In genomic region chr10:29212597-29212996, GRCh38 we compare ENCODE assay signal across 2 cellular contexts.
TF ChIP-seq lines count a peak whose summit lies in the region.

No MANE protein-coding gene starts in this region.

TF ChIP-seq in HEK293, 187 proteins besides CTCF, POLR2A, EP300 and RAD21:
- TF ChIP-seq ZNF514 (tag by site-specific recombination; IDR thresholded peaks at IDR 0.05) = no peak
- no peak for TF ChIP-seq ZNF114 (tag by site-specific recombination; IDR thresholded peaks at IDR 0.05)
- TF ChIP-seq ZNF10 (tag by site-specific recombination; IDR thresholded peaks at IDR 0.05) = peak; percentile 56; the same call in 1 of the 2 replicates

TF ChIP-seq in K562, 482 proteins besides CTCF, POLR2A, EP300 and RAD21:
- TF ChIP-seq ZNF134 (CRISPR knock-in tag; conservative IDR thresholded peaks at IDR 0.05) = peak; percentile 72
- no peak for TF ChIP-seq PYGO2 (tag; IDR thresholded peaks at IDR 0.05)
